ENCODE assay signal across 19 cellular contexts in the genomic region with DNA sequence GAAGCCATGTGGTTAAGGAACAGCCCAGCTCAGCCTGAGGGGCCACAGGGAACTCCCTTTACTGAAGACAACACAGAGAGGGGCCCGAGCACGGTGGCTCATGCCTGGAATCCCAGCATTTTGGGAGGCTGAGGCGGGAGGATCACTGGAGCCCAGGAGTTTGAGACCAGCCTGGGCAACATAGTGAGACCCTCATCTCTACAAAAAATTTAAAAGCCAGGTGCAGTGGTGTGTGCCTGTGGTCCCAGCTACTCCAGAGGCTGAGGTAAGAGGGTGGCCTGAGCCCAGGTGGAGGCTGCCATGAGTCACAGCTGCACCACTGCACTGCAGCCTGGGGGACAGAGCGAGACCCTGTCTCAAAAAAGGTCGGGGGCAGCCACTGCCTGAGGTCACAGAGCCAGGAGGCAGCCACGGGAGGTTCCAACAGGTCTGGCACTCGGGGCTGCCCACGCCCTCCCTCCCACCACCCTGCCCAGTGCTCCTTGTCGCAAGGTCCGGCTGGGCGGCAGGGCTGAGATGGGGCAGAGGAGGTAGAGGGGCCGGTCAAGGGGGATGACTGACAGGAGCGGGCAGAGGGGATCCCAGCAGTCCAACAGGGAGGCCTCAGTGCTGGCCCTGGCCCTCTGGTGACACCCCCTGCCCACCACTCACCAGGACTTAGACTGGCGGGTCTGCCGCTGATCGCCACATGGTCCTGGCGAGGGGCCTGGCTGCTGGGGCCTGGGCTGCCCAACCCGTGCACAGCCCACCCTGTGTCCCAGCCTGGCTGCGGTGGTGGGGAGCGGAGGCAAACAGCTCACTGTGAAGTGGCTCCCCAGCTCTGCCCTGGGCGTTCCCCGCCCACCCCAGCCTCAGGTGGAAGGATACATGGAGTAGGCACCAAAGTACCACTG. TPM values are rescaled to one million over a fixed set of nuclear protein-coding genes. Genes with fewer than 3 reads are reported as not detected.
"Had no signal": no experiment of that assay in that cellular context is flagged by ENCODE, and none has a peak within 500 bp of the region (broad histone marks: within the 10 kb centered on the region; RNA-seq: fewer than 3 reads in every experiment).

No MANE protein-coding gene starts in this region.

- H3K36me3 ChIP-seq: colonic mucosa had no signal

- H3K27ac ChIP-seq: colonic mucosa, hepatocyte, psoas muscle had no signal

- H3K27me3 Mint-ChIP-seq: activated CD4-positive, alpha-beta T cell treated with anti-CD3 and anti-CD28 coated beads for 36 hours; activated CD8-positive, alpha-beta T cell treated with anti-CD3 and anti-CD28 coated beads for 36 hours; effector memory CD8-positive, alpha-beta T cell; naive thymus-derived CD8-positive, alpha-beta T cell; stimulated activated naive CD8-positive, alpha-beta T cell treated with anti-CD3 and anti-CD28 coated beads, Interleukin-15, Interleukin-2, amounts not matched to agents 100 ng/mL and 50 ng/mL, for 24 hours had no signal

- H3K9me3 Mint-ChIP-seq: activated CD8-positive, alpha-beta T cell treated with anti-CD3 and anti-CD28 coated beads for 36 hours; activated naive CD4-positive, alpha-beta T cell treated with anti-CD3 and anti-CD28 coated beads for 36 hours; effector memory CD8-positive, alpha-beta T cell; naive thymus-derived CD8-positive, alpha-beta T cell; stimulated activated naive CD8-positive, alpha-beta T cell treated with anti-CD3 and anti-CD28 coated beads, Interleukin-15, Interleukin-2, amounts not matched to agents 100 ng/mL and 50 ng/mL, for 24 hours had no signal

- H3K4me3 Mint-ChIP-seq: activated CD4-positive, alpha-beta T cell treated with anti-CD3 and anti-CD28 coated beads for 36 hours; activated CD8-positive, alpha-beta T cell treated with anti-CD3 and anti-CD28 coated beads for 36 hours; activated naive CD4-positive, alpha-beta T cell treated with anti-CD3 and anti-CD28 coated beads for 36 hours; stimulated activated naive CD8-positive, alpha-beta T cell treated with anti-CD3 and anti-CD28 coated beads, Interleukin-15, Interleukin-2, amounts not matched to agents 100 ng/mL and 50 ng/mL, for 24 hours had no signal

- H3K27ac Mint-ChIP-seq: activated CD4-positive, alpha-beta T cell treated with anti-CD3 and anti-CD28 coated beads for 36 hours; activated CD8-positive, alpha-beta T cell treated with anti-CD3 and anti-CD28 coated beads for 36 hours; activated naive CD4-positive, alpha-beta T cell treated with anti-CD3 and anti-CD28 coated beads for 36 hours; stimulated activated naive CD8-positive, alpha-beta T cell treated with anti-CD3 and anti-CD28 coated beads, Interleukin-15, Interleukin-2, amounts not matched to agents 100 ng/mL and 50 ng/mL, for 24 hours had no signal

- H3K4me3 ChIP-seq: colonic mucosa, hepatocyte, lung, psoas muscle, upper lobe of left lung had no signal

- H3K9me3 ChIP-seq: colonic mucosa, psoas muscle, upper lobe of left lung had no signal

- ATAC-seq: activated CD4-positive, alpha-beta T cell treated with anti-CD3 and anti-CD28 coated beads for 36 hours; activated CD8-positive, alpha-beta T cell treated with anti-CD3 and anti-CD28 coated beads for 36 hours; effector memory CD8-positive, alpha-beta T cell; naive thymus-derived CD8-positive, alpha-beta T cell; psoas muscle had no signal

- H3K27me3 ChIP-seq: colonic mucosa, hepatocyte, upper lobe of left lung had no signal

- DNase-seq: activated CD4-positive, alpha-beta T cell treated with anti-CD3 and anti-CD28 coated beads for 36 hours; activated CD8-positive, alpha-beta memory T cell treated with anti-CD3 and anti-CD28 coated beads, Interleukin-2, amount 50 U/mL, for 48 hours; activated CD8-positive, alpha-beta T cell treated with anti-CD3 and anti-CD28 coated beads for 36 hours; activated naive CD4-positive, alpha-beta T cell treated with anti-CD3 and anti-CD28 coated beads for 36 hours; colonic mucosa; effector memory CD8-positive, alpha-beta T cell; erythroblast; naive thymus-derived CD8-positive, alpha-beta T cell; psoas muscle; stimulated activated CD4-positive, alpha-beta T cell treated with anti-CD3 and anti-CD28 coated beads, Interleukin-2, amount 100 ng/mL, for 48 hours; T-helper 9 cell had no signal

RNA-seq across cellular contexts. Expression of a gene that starts 9.1 kb away (rescaled TPM):
- total RNA-seq: activated naive CD4-positive, alpha-beta T cell treated with anti-CD3 and anti-CD28 coated beads for 36 hours; cardiac septum; colonic mucosa; hepatocyte; lung; omental fat pad; psoas muscle; temporal lobe had no signal
- polyA plus RNA-seq: adipose tissue, psoas muscle had no signal
